Comparison of ENCODE assay signal across 12 cellular contexts in the genomic region with DNA sequence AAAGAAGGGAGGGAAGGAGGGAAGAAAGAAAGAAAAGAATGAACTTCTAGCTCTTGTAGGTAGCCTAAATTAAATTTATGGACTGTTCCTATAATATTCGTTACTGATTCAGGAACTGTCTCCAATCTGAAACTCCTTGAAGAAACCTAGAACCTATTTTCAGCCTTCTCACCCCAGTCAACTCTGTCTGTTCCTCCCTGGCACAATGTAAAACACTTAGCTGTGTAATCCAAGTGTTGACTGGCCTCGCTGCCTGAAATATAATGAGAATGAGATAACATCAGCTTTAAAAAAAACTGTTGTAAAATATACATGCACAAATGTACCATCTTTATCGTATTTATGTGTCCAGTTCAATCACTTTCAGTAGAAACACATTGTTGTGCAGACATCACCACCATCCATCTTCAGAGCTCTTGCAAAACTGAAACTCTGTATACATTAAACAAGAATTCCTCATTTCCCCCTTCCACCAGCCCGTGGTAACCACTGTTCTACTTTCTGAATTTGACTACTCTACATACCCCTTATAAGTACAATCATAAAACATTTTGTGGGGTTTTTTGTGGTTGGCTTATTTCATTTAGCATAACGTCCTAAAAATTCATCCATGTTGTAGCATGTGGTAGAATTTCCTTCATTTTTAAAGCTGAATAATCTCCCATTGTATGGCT.
DNase-seq lines count a peak whose midpoint lies in the region; ATAC-seq and TF ChIP-seq lines count a peak whose summit lies in the region.
"Had no signal": no experiment of that assay in that cellular context is flagged by ENCODE, and none has a peak within 500 bp of the region (broad histone marks: within the 10 kb centered on the region; RNA-seq: fewer than 3 reads in every experiment).

No MANE protein-coding gene starts in this region.

- no peak for TF ChIP-seq CTCF in RWPE1 (conservative IDR thresholded peaks at IDR 0.05; ENCODE audit: low read depth)

- DNase-seq in stimulated activated CD4-positive, alpha-beta T cell treated with anti-CD3 and anti-CD28 coated beads, Interleukin-1b, Interleukin-23, amount 100 ng/mL, for 48 hours = peak; percentile 19
- DNase-seq in stimulated activated CD4-positive, alpha-beta T cell treated with anti-CD3 and anti-CD28 coated beads, Interleukin-4, amount 100 ng/mL, for 4 hours = no peak
- DNase-seq in DMS79 (lab: John Stamatoyannopoulos, UW) = no peak
- no peak for DNase-seq in NCI-H82 treated with DMSO at 0.1 percent for 48 hours (lab: John Stamatoyannopoulos, UW; ENCODE audit: unreplicated experiment)
- DNase-seq in RWPE1 (ENCODE audit: low spot score) = no peak
- no peak for DNase-seq in nucleus accumbens (lab: John Stamatoyannopoulos, UW)
- DNase-seq: activated gamma-delta T cell, hypothalamus, IMR-90 had no signal

- CTCF ChIA-PET in RWPE1 (lab: Yijun Ruan, JAX) = no interaction called here

- no peak overlapping the region for H3K27ac ChIP-seq in RWPE1
- H3K27ac ChIP-seq: C4-2B had no signal

- ATAC-seq in GM21825 (IDR thresholded peaks at IDR 0.05; ENCODE audit: unreplicated experiment) = peak; percentile 82
- peak; percentile 76 for ATAC-seq in HG03457 (IDR thresholded peaks at IDR 0.05; ENCODE audit: unreplicated experiment)

- POLR2A ChIA-PET in RWPE1 (lab: Yijun Ruan, JAX; ENCODE audit: low non-redundant PET) = no interaction called here
